23 cellular contexts compared by ENCODE assay signal in genomic region chr11:1041149-1041467, GRCh38. TPM values are rescaled to one million over a fixed set of nuclear protein-coding genes. Genes with fewer than 3 reads are reported as not detected.
DNase-seq lines count a peak whose midpoint lies in the region; ATAC-seq and TF ChIP-seq lines count a peak whose summit lies in the region.
"Had no signal": no experiment of that assay in that cellular context is flagged by ENCODE, and none has a peak within 500 bp of the region (broad histone marks: within the 10 kb centered on the region; RNA-seq: fewer than 3 reads in every experiment).

No MANE protein-coding gene starts in this region.

- H3F3A ChIP-seq in PC-9 (ENCODE audit: insufficient read depth, low read depth) = no peaks in the 10 kb centered on the region; the same call in 1 of the 2 replicates

- H3K36me3 ChIP-seq in left ventricle myocardium inferior = no peaks in the 10 kb centered on the region
- H3K36me3 ChIP-seq in PC-9 (ENCODE audit: low read depth) = no peaks in the 10 kb centered on the region

- peak overlapping the region; percentile 66 for H3K4me2 ChIP-seq in PC-9
- H3K4me2 ChIP-seq: KMS-11, SK-N-SH had no signal

- no peaks in the 10 kb centered on the region for H3K4me1 ChIP-seq in left ventricle myocardium inferior
- peaks cover 34% of the 10 kb centered on the region for H3K4me1 ChIP-seq in PC-9 (replicated peaks; ENCODE audit: insufficient read depth)

- TF ChIP-seq CTCF in left ventricle myocardium inferior (IDR thresholded peaks at IDR 0.05; ENCODE audit: borderline replicate concordance) = no peak
- TF ChIP-seq CTCF in PC-9 (conservative IDR thresholded peaks at IDR 0.05) = no peak
- no peak for TF ChIP-seq CTCF in omental fat pad (IDR thresholded peaks at IDR 0.05)

- DNase-seq in Right ventricle myocardium superior = peak; percentile 33
- no peak for DNase-seq in left ventricle myocardium inferior
- no peak for DNase-seq in PC-9
- no peak for DNase-seq in omental fat pad (ENCODE audit: low spot score)
- no peak for DNase-seq in DMS 273 (lab: John Stamatoyannopoulos, UW; ENCODE audit: unreplicated experiment)
- no peak for DNase-seq in NCI-H2029 treated with DMSO at 0.1 percent for 48 hours (lab: John Stamatoyannopoulos, UW)
- no peak for DNase-seq in AG08395 (ENCODE audit: low spot score)
- DNase-seq: Caco-2, DND-41, IMR-90, NCI-H1105, NCI-H146, NCI-H2081, NCI-H2171 treated with DMSO at 0.1 percent for 48 hours, NCI-H446, NCI-H526, SHP77, SK-N-SH had no signal

- H3K4me3 ChIP-seq in left ventricle myocardium inferior = no peak overlapping the region
- no peak overlapping the region; the same call in 1 of the 2 replicates for H3K4me3 ChIP-seq in PC-9
- H3K4me3 ChIP-seq: GM12878 had no signal

- H3K27ac ChIP-seq in left ventricle myocardium inferior (replicated peaks) (no peak overlapping the region), PC-9 (peak overlapping the region; percentile 59)
- H3K27ac ChIP-seq: KMS-11 had no signal

- H3K27me3 ChIP-seq in left ventricle myocardium inferior (ENCODE audit: low read depth) (peaks cover 54% of the 10 kb centered on the region), PC-9 (ENCODE audit: insufficient read depth, low read depth) (no peaks in the 10 kb centered on the region)

- CTCF ChIA-PET in PC-9 (lab: Charles Lee) = interaction anchor here (0.5 kb wide), 1 partner anchor 116 kb away, joined by 4 read pairs; no protein-coding TSS in a partner anchor

- no peak for ATAC-seq in Right ventricle myocardium superior (ENCODE audit: poor library complexity)
- peak; percentile 7 for ATAC-seq in omental fat pad (ENCODE audit: low FRiP score)
- ATAC-seq: GM12878 had no signal

- no peaks in the 10 kb centered on the region for H3K9me2 ChIP-seq in PC-9 (ENCODE audit: insufficient read depth)
- H3K9me2 ChIP-seq: SK-N-SH had no signal

- no peaks in the 10 kb centered on the region for H4K20me1 ChIP-seq in PC-9 (ENCODE audit: insufficient read depth)

- H2AFZ ChIP-seq in PC-9 = no peak overlapping the region

- H3K9me3 ChIP-seq in left ventricle myocardium inferior (replicated peaks) = peaks cover 7% of the 10 kb centered on the region
- H3K9me3 ChIP-seq in PC-9 (ENCODE audit: insufficient read depth, low read depth) = no peaks in the 10 kb centered on the region
- H3K9me3 ChIP-seq: SK-N-SH had no signal

- BruUV-seq in PC-9 (replicated peaks; lab: Mats Ljungman, UMichigan) = no TSS peak

- H3K79me2 ChIP-seq in PC-9 (ENCODE audit: low read depth) = no peaks in the 10 kb centered on the region

- intact Hi-C loops in Right ventricle myocardium superior (cut with DNase I) (no loop called here), left ventricle myocardium inferior (cut with micrococcal nuclease) (no loop called here), PC-9 (cut with micrococcal nuclease; ENCODE audit: unreplicated experiment) (loop anchor here (5.0 kb wide), 1 partner anchor 129 kb away; the partner anchor contains the start of gene CHID1)

- POLR2A ChIA-PET in PC-9 (lab: Charles Lee; ENCODE audit: unreplicated experiment) = interaction anchor here (0.6 kb wide), 1 partner anchor 130 kb away, joined by 6 read pairs; the partner anchor contains the start of gene CHID1

RNA-seq across cellular contexts. Expression of gene MUC6, which starts 4.6 kb away (rescaled TPM):
- total RNA-seq in Right ventricle myocardium superior (not detected), left ventricle myocardium inferior (not detected), PC-9 (2021) (0.07 TPM in 1 of 2 replicates, not detected in the other), omental fat pad (not detected)
- total RNA-seq: A172; Caco-2; CD4-positive, alpha-beta memory T cell; IMR-90; OCI-LY7 had no signal

RNA-seq across cellular contexts. Expression of gene MUC2, which starts 33.6 kb away (rescaled TPM):
- total RNA-seq in Right ventricle myocardium superior = not detected
- total RNA-seq in left ventricle myocardium inferior = 0.03 TPM
- total RNA-seq in PC-9 (2021) = 0.03 and 0.04 TPM in 2 replicates
- total RNA-seq in omental fat pad = not detected
- total RNA-seq: A172; CD4-positive, alpha-beta memory T cell; IMR-90; OCI-LY7 had no signal
